ENCODE assay signal across 17 cellular contexts in the genomic region with DNA sequence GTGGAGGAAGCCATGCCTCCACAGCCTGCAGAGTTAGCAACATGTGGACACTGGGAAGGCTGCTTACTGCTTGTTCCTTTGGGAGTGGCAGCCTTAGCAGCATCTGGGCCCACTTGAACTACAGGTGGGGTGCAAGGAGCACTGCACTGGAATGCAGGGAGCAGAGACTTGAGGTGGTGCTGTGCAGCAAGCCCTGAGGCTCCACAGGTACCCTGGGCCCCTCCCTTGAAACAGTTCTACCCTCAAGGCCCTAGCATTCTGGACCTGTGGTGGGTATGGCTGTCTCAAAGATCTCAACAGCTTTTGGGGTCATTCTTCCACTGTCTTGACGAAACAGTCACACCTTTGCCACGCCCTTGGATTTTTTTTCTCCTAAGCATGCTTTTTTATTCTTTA. TPM values are rescaled to one million over a fixed set of nuclear protein-coding genes. Genes with fewer than 3 reads are reported as not detected.
A peak's percentile ranks its signal among the peaks of the same experiment; 100 is the strongest.
DNase-seq lines count a peak whose midpoint lies in the region; ATAC-seq, FAIRE-seq and TF ChIP-seq lines count a peak whose summit lies in the region.
"Had no signal": no experiment of that assay in that cellular context is flagged by ENCODE, and none has a peak within 500 bp of the region (broad histone marks: within the 10 kb centered on the region; RNA-seq: fewer than 3 reads in every experiment).

No MANE protein-coding gene starts in this region.

- no peaks in the 10 kb centered on the region for H3K27me3 ChIP-seq in upper lobe of left lung
- H3K27me3 ChIP-seq: BLaER1 had no signal

- 92 to 100% methylated on average over 2 of the region's 2 CpGs for WGBS in upper lobe of left lung, 2 donors

- no peak for TF ChIP-seq POLR2A in GM12892 (IDR thresholded peaks at IDR 0.05; ENCODE audit: low read depth, low read length)
- no peak for TF ChIP-seq POLR2A in upper lobe of left lung (IDR thresholded peaks at IDR 0.05)

- H3K9me3 Mint-ChIP-seq in naive thymus-derived CD8-positive, alpha-beta T cell, result no peaks in the 10 kb centered on the region
- H3K9me3 Mint-ChIP-seq in type B pancreatic cell, result no peaks in the 10 kb centered on the region
- H3K9me3 Mint-ChIP-seq: IgD-negative memory B cell had no signal

- DNase-seq in Right ventricle myocardium superior, result no peak
- no peak for DNase-seq in cardiac septum (ENCODE audit: low spot score)
- DNase-seq in left lobe of liver (ENCODE audit: low spot score), result no peak
- DNase-seq in naive thymus-derived CD8-positive, alpha-beta T cell, result no peak
- no peak for DNase-seq in GM12892 (ENCODE audit: insufficient read length)
- DNase-seq in type B pancreatic cell (ENCODE audit: extremely low spot score, unreplicated experiment), result no peak
- DNase-seq in upper lobe of left lung, result no peak
- DNase-seq: 8988T, COR-L47, NCI-H1417, NCI-H1930, NCI-H2171, NCI-H446 had no signal

- peak overlapping the region in 6 of 10 donors; percentile 5 to 79 (median 56) for H3K27ac Mint-ChIP-seq in naive thymus-derived CD8-positive, alpha-beta T cell
- H3K27ac Mint-ChIP-seq in type B pancreatic cell, result no peak overlapping the region
- H3K27ac Mint-ChIP-seq: IgD-negative memory B cell had no signal

- intact Hi-C loops in Right ventricle myocardium superior (cut with DNase I) (no loop called here), cardiac septum (cut with DNase I) (no loop called here)

- POLR2A ChIA-PET in naive thymus-derived CD8-positive, alpha-beta T cell (lab: Charles Lee), result no interaction called here

- TF ChIP-seq EP300 in upper lobe of left lung (IDR thresholded peaks at IDR 0.05), result no peak

- H3K4me1 Mint-ChIP-seq in naive thymus-derived CD8-positive, alpha-beta T cell, result peaks cover 31 to 72% (median 54%) of the 10 kb centered on the region in 4 donors
- no peaks in the 10 kb centered on the region for H3K4me1 Mint-ChIP-seq in type B pancreatic cell (ENCODE audit: unreplicated experiment)

- TF ChIP-seq CTCF in type B pancreatic cell (conservative IDR thresholded peaks at IDR 0.05) (no peak), upper lobe of left lung (IDR thresholded peaks at IDR 0.05) (no peak)

- peaks cover 5 to 25% (median 14%) of the 10 kb centered on the region in 4 donors for H3K4me1 ChIP-seq in upper lobe of left lung
- H3K4me1 ChIP-seq: BLaER1 had no signal

- H3K36me3 Mint-ChIP-seq in naive thymus-derived CD8-positive, alpha-beta T cell, result peaks cover 0 to 22% (median 6%) of the 10 kb centered on the region in 3 donors
- peaks cover 18% of the 10 kb centered on the region for H3K36me3 Mint-ChIP-seq in type B pancreatic cell

- H3K27me3 Mint-ChIP-seq in naive thymus-derived CD8-positive, alpha-beta T cell, result no peaks in the 10 kb centered on the region
- H3K27me3 Mint-ChIP-seq in type B pancreatic cell, result no peaks in the 10 kb centered on the region
- H3K27me3 Mint-ChIP-seq: IgD-negative memory B cell had no signal

- H3K4me3 Mint-ChIP-seq in naive thymus-derived CD8-positive, alpha-beta T cell, result peak overlapping the region in 1 of 10 donors; percentile 60
- H3K4me3 Mint-ChIP-seq in type B pancreatic cell, result no peak overlapping the region
- H3K4me3 Mint-ChIP-seq: IgD-negative memory B cell had no signal

- peaks cover 0 to 4% (median 0%) of the 10 kb centered on the region in 4 donors for H3K36me3 ChIP-seq in upper lobe of left lung

- H3K27ac ChIP-seq in upper lobe of left lung, result no peak overlapping the region
- H3K27ac ChIP-seq: BLaER1 had no signal

- no peak overlapping the region for H3K4me3 ChIP-seq in upper lobe of left lung
- H3K4me3 ChIP-seq: BLaER1 had no signal

- no peaks in the 10 kb centered on the region for H3K9me3 ChIP-seq in upper lobe of left lung

- ATAC-seq in Right ventricle myocardium superior (ENCODE audit: poor library complexity), result peak; percentile 16
- peak; percentile 14 for ATAC-seq in left lobe of liver
- ATAC-seq in naive thymus-derived CD8-positive, alpha-beta T cell, result no peak
- no peak for ATAC-seq in upper lobe of left lung (ENCODE audit: low FRiP score in 2 of 2)
- ATAC-seq in GM18867 (IDR thresholded peaks at IDR 0.05; ENCODE audit: unreplicated experiment), result no peak

- no peak for FAIRE-seq in GM12892 (lab: Jason Lieb, UNC)
- FAIRE-seq: GM19239 had no signal

RNA-seq across cellular contexts. Expression of a gene that starts 13.5 kb away (rescaled TPM):
- total RNA-seq in Right ventricle myocardium superior (112 TPM), cardiac septum (87.5 TPM), left lobe of liver (27.6 TPM), type B pancreatic cell (ENCODE audit: low replicate concordance) (32.5 and 34.4 TPM in 2 replicates), upper lobe of left lung (100 to 1,000 TPM in 2 of 6 donors, 10 to 100 TPM in 4; 27.8 to 126 (median 44.7) TPM)
- total RNA-seq in naive thymus-derived CD8-positive, alpha-beta T cell, result 10 to 100 TPM; 43.3 to 43.5 TPM
- 10 to 100 TPM in 1 of 3 donors, 1 to 10 TPM in 2; 6.8 to 11.6 (median 7.5) TPM for polyA plus RNA-seq in naive thymus-derived CD8-positive, alpha-beta T cell
- 9.6 TPM for polyA plus RNA-seq in GM12892 (2012; ENCODE audit: missing spikeins)

RNA-seq across cellular contexts. Expression of a gene that starts 16.0 kb away (rescaled TPM):
- total RNA-seq in Right ventricle myocardium superior (69.1 TPM), cardiac septum (61.5 TPM), left lobe of liver (15.2 TPM), type B pancreatic cell (ENCODE audit: low replicate concordance) (39.3 and 49.4 TPM in 2 replicates), upper lobe of left lung (10 to 100 TPM; 13.4 to 37.1 (median 31.2) TPM)
- 10 to 100 TPM; 50.8 to 58.1 TPM for total RNA-seq in naive thymus-derived CD8-positive, alpha-beta T cell
- 100 to 1,000 TPM; 115 to 155 (median 130) TPM for polyA plus RNA-seq in naive thymus-derived CD8-positive, alpha-beta T cell
- polyA plus RNA-seq in GM12892 (2012; ENCODE audit: missing spikeins), result 91.7 TPM

RNA-seq across cellular contexts. Expression of a gene that starts 42.1 kb away (rescaled TPM):
- total RNA-seq in Right ventricle myocardium superior, result 45.4 TPM
- 61.8 TPM for total RNA-seq in cardiac septum
- total RNA-seq in left lobe of liver, result 21.4 TPM
- 100 to 1,000 TPM; 110 to 115 TPM for total RNA-seq in naive thymus-derived CD8-positive, alpha-beta T cell
- polyA plus RNA-seq in naive thymus-derived CD8-positive, alpha-beta T cell, result 100 to 1,000 TPM; 124 to 153 (median 128) TPM
- 154 TPM for polyA plus RNA-seq in GM12892 (2012; ENCODE audit: missing spikeins)
- 109 and 142 TPM in 2 replicates for total RNA-seq in type B pancreatic cell (ENCODE audit: low replicate concordance)
- total RNA-seq in upper lobe of left lung, result 100 to 1,000 TPM in 1 of 6 donors, 10 to 100 TPM in 5; 29.3 to 111 (median 55.7) TPM

Comparison
In these comparisons a context has a peak if more than half of its experiments do, and no peak if none do; other contexts are left out.
1. ATAC-seq: peak in Right ventricle myocardium superior (single experiment) and left lobe of liver (single experiment); none in naive thymus-derived CD8-positive, alpha-beta T cell (0 of 2), upper lobe of left lung (0 of 2) and GM18867 (single experiment).